ENCODE assay signal across 5 cellular contexts in genomic region chr13:33629610-33630009, GRCh38.
"Had no signal": no experiment of that assay in that cellular context is flagged by ENCODE, and none has a peak within 500 bp of the region (broad histone marks: within the 10 kb centered on the region; RNA-seq: fewer than 3 reads in every experiment).

No MANE protein-coding gene starts in this region.

- FAIRE-seq: HTR-8/SVneo, K562 had no signal

- H3K4me3 ChIP-seq: K562 had no signal

- H3K4me1 Mint-ChIP-seq: IgD-negative memory B cell had no signal

- ATAC-seq: K562 had no signal

- H3K9me3 Mint-ChIP-seq: IgD-negative memory B cell had no signal

- H3K27ac ChIP-seq: HL-60 had no signal

- H3K27me3 Mint-ChIP-seq: IgD-negative memory B cell had no signal

- H3K4me3 Mint-ChIP-seq: IgD-negative memory B cell had no signal

- H3K36me3 Mint-ChIP-seq: IgD-negative memory B cell had no signal

- DNase-seq: KBM-7 had no signal
